2 cellular contexts compared by ENCODE assay signal in genomic region chr20:54152227-54153040, GRCh38.
A peak's percentile ranks its signal among the peaks of the same experiment; 100 is the strongest.
TF ChIP-seq lines count a peak whose summit lies in the region.

No MANE protein-coding gene starts in this region.

TF ChIP-seq in K562, 482 proteins besides CTCF, POLR2A, EP300 and RAD21:
- TF ChIP-seq NCOA4 (IDR thresholded peaks at IDR 0.05; ENCODE audit: partially characterized antibody), result no peak
- no peak for TF ChIP-seq FUS (optimal IDR thresholded peaks at IDR 0.05; ENCODE audit: low read depth, low read length)
- TF ChIP-seq ETV1 (tag; conservative IDR thresholded peaks at IDR 0.05; ENCODE audit: low read depth), result no peak
- TF ChIP-seq MIER1 (IDR thresholded peaks at IDR 0.05; ENCODE audit: low read depth), result no peak
- TF ChIP-seq, protein P1, sequence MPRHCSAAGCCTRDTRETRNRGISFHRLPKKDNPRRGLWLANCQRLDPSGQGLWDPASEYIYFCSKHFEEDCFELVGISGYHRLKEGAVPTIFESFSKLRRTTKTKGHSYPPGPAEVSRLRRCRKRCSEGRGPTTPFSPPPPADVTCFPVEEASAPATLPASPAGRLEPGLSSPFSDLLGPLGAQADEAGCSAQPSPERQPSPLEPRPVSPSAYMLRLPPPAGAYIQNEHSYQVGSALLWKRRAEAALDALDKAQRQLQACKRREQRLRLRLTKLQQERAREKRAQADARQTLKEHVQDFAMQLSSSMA (CRISPR knock-in tag; IDR thresholded peaks at IDR 0.05), result no peak
- no peak for TF ChIP-seq NR2C1 (IDR thresholded peaks at IDR 0.05)
- no peak for TF ChIP-seq NR2C1 (tag; IDR thresholded peaks at IDR 0.05)
- TF ChIP-seq NELFE (IDR thresholded peaks at IDR 0.05; ENCODE audit: insufficient read depth, insufficient read length), result no peak
- TF ChIP-seq CBX3 (IDR thresholded peaks at IDR 0.05; ENCODE audit: borderline replicate concordance in 1 of 2, low read length in 2 of 2), result no peak
- TF ChIP-seq EWSR1 (IDR thresholded peaks at IDR 0.05; ENCODE audit: borderline replicate concordance, low read depth, partially characterized antibody), result peak; percentile 14
- TF ChIP-seq, protein P2, sequence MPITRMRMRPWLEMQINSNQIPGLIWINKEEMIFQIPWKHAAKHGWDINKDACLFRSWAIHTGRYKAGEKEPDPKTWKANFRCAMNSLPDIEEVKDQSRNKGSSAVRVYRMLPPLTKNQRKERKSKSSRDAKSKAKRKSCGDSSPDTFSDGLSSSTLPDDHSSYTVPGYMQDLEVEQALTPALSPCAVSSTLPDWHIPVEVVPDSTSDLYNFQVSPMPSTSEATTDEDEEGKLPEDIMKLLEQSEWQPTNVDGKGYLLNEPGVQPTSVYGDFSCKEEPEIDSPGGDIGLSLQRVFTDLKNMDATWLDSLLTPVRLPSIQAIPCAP (CRISPR knock-in tag; IDR thresholded peaks at IDR 0.05; ENCODE audit: borderline replicate concordance), result no peak
- TF ChIP-seq C11orf30 (IDR thresholded peaks at IDR 0.05; ENCODE audit: low read depth), result no peak
- no peak for TF ChIP-seq NR1H2 (CRISPR knock-in tag; IDR thresholded peaks at IDR 0.05)
- peak in 1 of 3 experiments; percentile 35; a peak in 2 of 6 replicates for TF ChIP-seq ZBTB11 (CRISPR knock-in tag; IDR thresholded peaks at IDR 0.05)
- no peak for TF ChIP-seq ESRRA (IDR thresholded peaks at IDR 0.05; ENCODE audit: borderline replicate concordance, low read depth)

TF ChIP-seq in liver, 16 proteins besides CTCF, POLR2A, EP300 and RAD21:
- TF ChIP-seq GABPA (IDR thresholded peaks at IDR 0.05 in 1 of 2, conservative IDR thresholded peaks at IDR 0.05 in 1 of 2) (no peak), JUND (IDR thresholded peaks at IDR 0.05) (no peak), HNF4G (IDR thresholded peaks at IDR 0.05) (no peak), HNF4A (conservative IDR thresholded peaks at IDR 0.05) (peak in 1 of 2 donors; percentile 12), EGR1 (IDR thresholded peaks at IDR 0.05; ENCODE audit: low read depth in 2 of 2) (no peak), TAF1 (conservative IDR thresholded peaks at IDR 0.05) (no peak), NR2F2 (IDR thresholded peaks at IDR 0.05) (no peak), SP1 (IDR thresholded peaks at IDR 0.05) (peak; percentile 42), MAX (IDR thresholded peaks at IDR 0.05) (no peak), FOXA2 (IDR thresholded peaks at IDR 0.05) (no peak)
- TF ChIP-seq, protein P3, sequence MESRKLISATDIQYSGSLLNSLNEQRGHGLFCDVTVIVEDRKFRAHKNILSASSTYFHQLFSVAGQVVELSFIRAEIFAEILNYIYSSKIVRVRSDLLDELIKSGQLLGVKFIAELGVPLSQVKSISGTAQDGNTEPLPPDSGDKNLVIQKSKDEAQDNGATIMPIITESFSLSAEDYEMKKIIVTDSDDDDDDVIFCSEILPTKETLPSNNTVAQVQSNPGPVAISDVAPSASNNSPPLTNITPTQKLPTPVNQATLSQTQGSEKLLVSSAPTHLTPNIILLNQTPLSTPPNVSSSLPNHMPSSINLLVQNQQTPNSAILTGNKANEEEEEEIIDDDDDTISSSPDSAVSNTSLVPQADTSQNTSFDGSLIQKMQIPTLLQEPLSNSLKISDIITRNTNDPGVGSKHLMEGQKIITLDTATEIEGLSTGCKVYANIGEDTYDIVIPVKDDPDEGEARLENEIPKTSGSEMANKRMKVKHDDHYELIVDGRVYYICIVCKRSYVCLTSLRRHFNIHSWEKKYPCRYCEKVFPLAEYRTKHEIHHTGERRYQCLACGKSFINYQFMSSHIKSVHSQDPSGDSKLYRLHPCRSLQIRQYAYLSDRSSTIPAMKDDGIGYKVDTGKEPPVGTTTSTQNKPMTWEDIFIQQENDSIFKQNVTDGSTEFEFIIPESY (IDR thresholded peaks at IDR 0.05), result no peak
TF ChIP-seq in liver: peak in this region for 2.
